In genomic region chr11:80309301-80309700, GRCh38 we compare ENCODE assay signal across 13 cellular contexts.
DNase-seq lines count a peak whose midpoint lies in the region; ATAC-seq and TF ChIP-seq lines count a peak whose summit lies in the region.
"Had no signal": no experiment of that assay in that cellular context is flagged by ENCODE, and none has a peak within 500 bp of the region (broad histone marks: within the 10 kb centered on the region; RNA-seq: fewer than 3 reads in every experiment).

No MANE protein-coding gene starts in this region.

- no peak overlapping the region for H3K9ac ChIP-seq in PC-3 (ENCODE audit: low read length)
- H3K9ac ChIP-seq: GM23248 had no signal

- no peaks in the 10 kb centered on the region for H3K79me2 ChIP-seq in PC-3 (ENCODE audit: low read length)

- intact Hi-C loops in PC-3 (cut with micrococcal nuclease): no loop called here

- no peak overlapping the region for H2AFZ ChIP-seq in PC-3 (ENCODE audit: low read length)
- H2AFZ ChIP-seq: GM23248 had no signal

- no peak overlapping the region for H3K4me2 ChIP-seq in PC-3 (ENCODE audit: low read length)

- peak; percentile 60 for DNase-seq in HT1080 (ENCODE audit: low read depth)
- DNase-seq in PC-3: peak; percentile 8
- DNase-seq in epithelial cell of esophagus (ENCODE audit: low read depth): peak; percentile 41
- DNase-seq in renal cortical epithelial cell (ENCODE audit: low read depth): peak; percentile 34
- no peak for DNase-seq in activated CD8-positive, alpha-beta memory T cell treated with anti-CD3 and anti-CD28 coated beads, Interleukin-2, amount 50 U/mL, for 4 hours
- DNase-seq in effector CD8-positive, alpha-beta T cell (lab: John Stamatoyannopoulos, UW): no peak
- DNase-seq: ACHN; Caco-2; CD4-positive, alpha-beta T cell; GM23248 had no signal

- H3K9me3 ChIP-seq in PC-3 (ENCODE audit: low read length): no peaks in the 10 kb centered on the region; the same call in 1 of the 2 replicates

- H3K4me1 ChIP-seq in PC-3 (ENCODE audit: insufficient read depth, low read length): no peaks in the 10 kb centered on the region
- H3K4me1 ChIP-seq: Caco-2, HAP-1 had no signal

- POLR2A ChIA-PET in PC-3 (lab: Charles Lee; ENCODE audit: unreplicated experiment): no interaction called here

- no peak for ATAC-seq in PC-3
- ATAC-seq in GM18858 (IDR thresholded peaks at IDR 0.05; ENCODE audit: unreplicated experiment): no peak

- H3K27me3 ChIP-seq in PC-3 (ENCODE audit: low read length): no peaks in the 10 kb centered on the region

- no peak for TF ChIP-seq CTCF in PC-3 (conservative IDR thresholded peaks at IDR 0.05; ENCODE audit: low read depth, low read length)
- TF ChIP-seq CTCF in epithelial cell of esophagus (IDR thresholded peaks at IDR 0.05; ENCODE audit: insufficient read depth, low read depth, low read length, missing control alignments): no peak

- H3K36me3 ChIP-seq in PC-3 (ENCODE audit: low read depth, low read length): no peaks in the 10 kb centered on the region
- H3K36me3 ChIP-seq: HAP-1 had no signal

- CTCF ChIA-PET in PC-3 (lab: Charles Lee): no interaction called here

- no TSS peak for BruUV-seq in PC-3 (replicated peaks; lab: Mats Ljungman, UMichigan)

- no peaks in the 10 kb centered on the region for H4K20me1 ChIP-seq in PC-3 (ENCODE audit: low read length)

- H3K9me2 ChIP-seq in PC-3 (replicated peaks; ENCODE audit: low read length): no peaks in the 10 kb centered on the region

- H3K4me3 ChIP-seq in PC-3 (ENCODE audit: low read length): no peak overlapping the region
- no peak overlapping the region for H3K4me3 ChIP-seq in epithelial cell of esophagus (ENCODE audit: low read length)
- H3K4me3 ChIP-seq: GM23248, HAP-1 had no signal

- no peak overlapping the region for H3K27ac ChIP-seq in PC-3 (ENCODE audit: low read length)
- H3K27ac ChIP-seq: C4-2B, GM23248 had no signal

- H3F3A ChIP-seq in PC-3 (ENCODE audit: low read length, unreplicated experiment): no peaks in the 10 kb centered on the region

Comparison
In these comparisons a context has a peak if more than half of its experiments do, and no peak if none do; other contexts are left out.
1. DNase-seq: peak in HT1080 (single experiment), PC-3 (single experiment), epithelial cell of esophagus (single experiment) and renal cortical epithelial cell (single experiment); none in activated CD8-positive, alpha-beta memory T cell treated with anti-CD3 and anti-CD28 coated beads, Interleukin-2, amount 50 U/mL, for 4 hours (single experiment) and effector CD8-positive, alpha-beta T cell (single experiment).